Comparison of ENCODE assay signal across 8 cellular contexts in genomic region chr12:12333980-12334709, GRCh38. TPM values are rescaled to one million over a fixed set of nuclear protein-coding genes. Genes with fewer than 3 reads are reported as not detected.
A peak's percentile ranks its signal among the peaks of the same experiment; 100 is the strongest.
DNase-seq lines count a peak whose midpoint lies in the region; ATAC-seq and TF ChIP-seq lines count a peak whose summit lies in the region.

No MANE protein-coding gene starts in this region.

- no peak for TF ChIP-seq EP300 in sigmoid colon (IDR thresholded peaks at IDR 0.05)

- H3K36me3 ChIP-seq in sigmoid colon: peaks cover 0 to 48% (median 0%) of the 10 kb centered on the region in 4 donors

- H3K9me3 ChIP-seq in sigmoid colon: no peaks in the 10 kb centered on the region

- H3K4me3 ChIP-seq in sigmoid colon: no peak overlapping the region

- 42 to 46% methylated on average over 12 of the region's 12 CpGs for WGBS in sigmoid colon, 2 donors

- H3K4me1 ChIP-seq in sigmoid colon: peaks cover 0 to 16% (median 2%) of the 10 kb centered on the region in 4 donors

- CTCF ChIA-PET in RWPE1 (lab: Yijun Ruan, JAX): interaction anchor here (0.7 to 0.8 kb wide), 4 partner anchors 13 to 1360 kb away, joined by 3 to 4 read pairs (median 3); no protein-coding TSS in a partner anchor

- peaks cover 2% of the 10 kb centered on the region for H3K27me3 Mint-ChIP-seq in glutamatergic neuron (ENCODE audit: unreplicated experiment)

- H3K27ac ChIP-seq in RWPE1 (peak overlapping the region; percentile 23; the same call in 1 of the 2 replicates), sigmoid colon (peak overlapping the region in 1 of 4 donors; percentile 16)

- POLR2A ChIA-PET in RWPE1 (lab: Yijun Ruan, JAX; ENCODE audit: low non-redundant PET): no interaction called here

- no peak for ATAC-seq in HG03571 (IDR thresholded peaks at IDR 0.05; ENCODE audit: unreplicated experiment)

- DNase-seq in NCI-H2081 (lab: John Stamatoyannopoulos, UW) (peak; percentile 57 to 72), NCI-H2081 treated with DMSO at 0.1 percent for 48 hours (lab: John Stamatoyannopoulos, UW) (no peak), HuH-7.5 (ENCODE audit: low spot score) (peak; percentile 68), RWPE1 (ENCODE audit: low spot score) (no peak), activated gamma-delta T cell treated with Interleukin-2 at 50 U/mL for 16 hours (peak; percentile 67), glutamatergic neuron (peak; percentile 71), sigmoid colon (no peak)

- no peaks in the 10 kb centered on the region for H3K36me3 Mint-ChIP-seq in glutamatergic neuron (ENCODE audit: unreplicated experiment)

- no peaks in the 10 kb centered on the region for H3K9me3 Mint-ChIP-seq in glutamatergic neuron (ENCODE audit: unreplicated experiment)

- no peak overlapping the region for H3K4me3 Mint-ChIP-seq in glutamatergic neuron (ENCODE audit: unreplicated experiment)

- H3K27ac Mint-ChIP-seq in glutamatergic neuron (ENCODE audit: unreplicated experiment): no peak overlapping the region

- no peaks in the 10 kb centered on the region for H3K4me1 Mint-ChIP-seq in glutamatergic neuron (ENCODE audit: low read depth, unreplicated experiment)

- TF ChIP-seq POLR2A in sigmoid colon (IDR thresholded peaks at IDR 0.05): no peak

- intact Hi-C loops in sigmoid colon (cut with DNase I): loop anchor here (5.0 to 10.0 kb wide), 2 partner anchors 67 to 759 kb away; partner anchors contain the start of gene LRP6

- TF ChIP-seq CTCF in RWPE1 (conservative IDR thresholded peaks at IDR 0.05; ENCODE audit: low read depth) (peak; percentile 60), glutamatergic neuron (IDR thresholded peaks at IDR 0.05; ENCODE audit: partially characterized antibody, unreplicated experiment) (peak; percentile 91), sigmoid colon (IDR thresholded peaks at IDR 0.05) (peak; percentile 47 to 90 (median 74))

- no peaks in the 10 kb centered on the region for H3K27me3 ChIP-seq in sigmoid colon

RNA-seq across cellular contexts. Expression of gene MANSC1, which starts 15.9 kb away (rescaled TPM):
- 2.0 TPM for total RNA-seq in glutamatergic neuron (ENCODE audit: unreplicated experiment)
- total RNA-seq in sigmoid colon: 10 to 100 TPM; 11.5 to 16.6 (median 12.2) TPM
- polyA plus RNA-seq in sigmoid colon: 10 to 100 TPM in 1 of 3 donors, 1 to 10 TPM in 2; 5.8 to 21.4 (median 7.2) TPM

RNA-seq across cellular contexts. Expression of gene BORCS5, which starts 22.7 kb away (rescaled TPM):
- total RNA-seq in glutamatergic neuron (ENCODE audit: unreplicated experiment) (30.2 TPM), sigmoid colon (10 to 100 TPM in 3 of 4 donors, 1 to 10 TPM in 1; 7.1 to 25.3 (median 14.0) TPM)
- 1 to 10 TPM; 3.7 to 7.0 (median 6.0) TPM for polyA plus RNA-seq in sigmoid colon

Comparison
In these comparisons a context has a peak if more than half of its experiments do, and no peak if none do; other contexts are left out.
1. DNase-seq: peak in NCI-H2081 (2 of 2), HuH-7.5 (single experiment), activated gamma-delta T cell treated with Interleukin-2 at 50 U/mL for 16 hours (single experiment) and glutamatergic neuron (single experiment); none in NCI-H2081 treated with DMSO at 0.1 percent for 48 hours (single experiment), RWPE1 (single experiment) and sigmoid colon (single experiment).
2. Peak in every context shown above with its lines, with median percentiles within 50 percentile points of each other: CTCF ChIP-seq.